In genomic region chr9:90546200-90546599, GRCh38 we compare ENCODE assay signal across 8 cellular contexts.
DNase-seq lines count a peak whose midpoint lies in the region; ATAC-seq, FAIRE-seq and TF ChIP-seq lines count a peak whose summit lies in the region.
"Had no signal": no experiment of that assay in that cellular context is flagged by ENCODE, and none has a peak within 500 bp of the region (broad histone marks: within the 10 kb centered on the region; RNA-seq: fewer than 3 reads in every experiment).

No MANE protein-coding gene starts in this region.

- H3K4me1 Mint-ChIP-seq in endothelial cell (ENCODE audit: unreplicated experiment), result no peaks in the 10 kb centered on the region

- no peak overlapping the region for H2BK5ac ChIP-seq in H1 (ENCODE audit: low read depth, low read length)

- H3K23ac ChIP-seq in H1 (ENCODE audit: insufficient read length), result no peak overlapping the region

- H4K91ac ChIP-seq in H1 (replicated peaks; ENCODE audit: insufficient read length, low read length), result no peak overlapping the region

- FAIRE-seq in H1 (lab: Jason Lieb, UNC), result no peak

- H2AFZ ChIP-seq in H1 (ENCODE audit: low read length) (no peak overlapping the region), smooth muscle cell (ENCODE audit: low read depth) (no peak overlapping the region)

- no peaks in the 10 kb centered on the region for H3K36me3 Mint-ChIP-seq in endothelial cell (ENCODE audit: low read depth, unreplicated experiment)

- H4K20me1 ChIP-seq in H1 (replicated peaks in 1 of 2; ENCODE audit: control insufficient read depth in 1 of 2, insufficient read depth in 2 of 2, low read length in 2 of 2) (no peaks in the 10 kb centered on the region), smooth muscle cell (ENCODE audit: low read depth) (no peaks in the 10 kb centered on the region)

- TF ChIP-seq CTCF in H1 (IDR thresholded peaks at IDR 0.05; ENCODE audit: control extremely low read depth in 1 of 3, insufficient read depth in 1 of 3, low read depth in 1 of 3, low read length in 3 of 3) (no peak), smooth muscle cell (IDR thresholded peaks at IDR 0.05; ENCODE audit: borderline replicate concordance, insufficient read depth, poor library complexity, severe bottlenecking) (no peak), endothelial cell (IDR thresholded peaks at IDR 0.05; ENCODE audit: unreplicated experiment) (no peak)

- H3K56ac ChIP-seq in H1 (replicated peaks; ENCODE audit: insufficient read length, low read depth, low read length), result no peak overlapping the region

- no peak overlapping the region for H3K18ac ChIP-seq in H1 (ENCODE audit: extremely low read depth, low read length)

- H3K4me3 ChIP-seq in H1 (ENCODE audit: extremely low read depth in 1 of 4, insufficient read depth in 2 of 4, low read depth in 3 of 4, low read length in 4 of 4) (no peak overlapping the region), smooth muscle cell (no peak overlapping the region)

- no peak for TF ChIP-seq RAD21 in H1 (IDR thresholded peaks at IDR 0.05 in 1 of 2, conservative IDR thresholded peaks at IDR 0.05 in 1 of 2; ENCODE audit: low read depth in 2 of 2, low read length in 2 of 2)

- H3K4me1 ChIP-seq in H1 (replicated peaks in 1 of 4; ENCODE audit: control insufficient read depth in 3 of 4, insufficient read depth in 4 of 4, low read length in 3 of 4), result no peaks in the 10 kb centered on the region
- peaks cover 6% of the 10 kb centered on the region for H3K4me1 ChIP-seq in smooth muscle cell (ENCODE audit: low read depth)

- DNase-seq in HT1080 (ENCODE audit: low read depth), result peak; percentile 82
- DNase-seq in NCI-H524 (lab: John Stamatoyannopoulos, UW), result peak; percentile 76 to 83
- no peak for DNase-seq in H1 (ENCODE audit: low read depth in 1 of 2, low spot score in 2 of 2)
- DNase-seq in smooth muscle cell (lab: John Stamatoyannopoulos, UW; ENCODE audit: unreplicated experiment), result no peak
- no peak for DNase-seq in endothelial cell (ENCODE audit: low spot score)
- no peak for DNase-seq in NCI-H1048 (lab: John Stamatoyannopoulos, UW)

- no peak overlapping the region for H3K27ac Mint-ChIP-seq in endothelial cell (ENCODE audit: unreplicated experiment)
- H3K27ac Mint-ChIP-seq: WTC11 had no signal

- H3K9me3 Mint-ChIP-seq in endothelial cell (ENCODE audit: unreplicated experiment), result peaks cover 14% of the 10 kb centered on the region

- no peak overlapping the region for H2BK12ac ChIP-seq in H1 (ENCODE audit: low read depth, low read length)

- H3K23me2 ChIP-seq in H1 (ENCODE audit: low read depth, low read length), result no peaks in the 10 kb centered on the region

- H3K4me2 ChIP-seq in H1 (ENCODE audit: insufficient read depth in 1 of 2, low read depth in 2 of 2, low read length in 2 of 2) (no peak overlapping the region), smooth muscle cell (no peak overlapping the region)

- no peak overlapping the region for H3K4me3 Mint-ChIP-seq in endothelial cell (ENCODE audit: unreplicated experiment)
- H3K4me3 Mint-ChIP-seq: WTC11 had no signal

- H3K9me3 ChIP-seq in H1 (ENCODE audit: insufficient read depth in 2 of 2, low read depth in 1 of 2, low read length in 1 of 2) (no peaks in the 10 kb centered on the region), smooth muscle cell (replicated peaks; ENCODE audit: low read depth) (no peaks in the 10 kb centered on the region)

- H3K79me2 ChIP-seq in H1 (ENCODE audit: control insufficient read depth in 1 of 2, insufficient read depth in 2 of 2, low read length in 2 of 2) (no peaks in the 10 kb centered on the region), smooth muscle cell (ENCODE audit: low read depth) (no peaks in the 10 kb centered on the region)

- no peak overlapping the region for H3K4ac ChIP-seq in H1 (replicated peaks; ENCODE audit: insufficient read length, low read depth, low read length)

- no peaks in the 10 kb centered on the region for H3K36me3 ChIP-seq in H1 (ENCODE audit: control insufficient read depth in 2 of 4, insufficient read depth in 4 of 4, low read length in 3 of 4)
- H3K36me3 ChIP-seq in smooth muscle cell (ENCODE audit: low read depth), result no peaks in the 10 kb centered on the region

- H2BK120ac ChIP-seq in H1 (replicated peaks; ENCODE audit: low read depth, low read length), result no peak overlapping the region

- no peak overlapping the region for H3K14ac ChIP-seq in H1 (ENCODE audit: insufficient read length)

- POLR2A ChIA-PET in H1 (lab: Charles Lee; ENCODE audit: partially characterized antibody), result interaction anchor here (0.5 kb wide), 1 partner anchor 267 kb away, joined by 3 read pairs; no protein-coding TSS in a partner anchor

- H3K9ac ChIP-seq in H1 (replicated peaks in 1 of 4; ENCODE audit: extremely low read depth in 1 of 4, low read depth in 3 of 4, low read length in 3 of 4) (no peak overlapping the region), smooth muscle cell (ENCODE audit: low read depth) (peak overlapping the region; percentile 61)

- no peak for ATAC-seq in GM18858 (IDR thresholded peaks at IDR 0.05; ENCODE audit: unreplicated experiment)
- ATAC-seq: WTC11 had no signal

- H4K8ac ChIP-seq in H1 (ENCODE audit: extremely low read depth, insufficient read depth, low read length), result no peak overlapping the region

- H3F3A ChIP-seq in smooth muscle cell (ENCODE audit: low read depth), result no peaks in the 10 kb centered on the region

- no peak overlapping the region for H4K5ac ChIP-seq in H1 (ENCODE audit: insufficient read length, low read depth, low read length)

- no peaks in the 10 kb centered on the region for H3K27me3 Mint-ChIP-seq in endothelial cell (ENCODE audit: unreplicated experiment)

- H2AK5ac ChIP-seq in H1 (ENCODE audit: low read depth, low read length), result no peak overlapping the region

- H3K27ac ChIP-seq in H1 (ENCODE audit: low read depth, low read length) (no peak overlapping the region), smooth muscle cell (ENCODE audit: low read depth) (peak overlapping the region; percentile 76)

- no peaks in the 10 kb centered on the region for H3K79me1 ChIP-seq in H1 (ENCODE audit: low read depth, low read length)

- no peak overlapping the region for H2BK20ac ChIP-seq in H1 (ENCODE audit: low read length)

- CTCF ChIA-PET in H1 (lab: Charles Lee; ENCODE audit: partially characterized antibody), result interaction anchor here (1.8 kb wide), 1 partner anchor 10 kb away, joined by 7 read pairs; no protein-coding TSS in a partner anchor

- H3K27me3 ChIP-seq in H1 (replicated peaks in 1 of 4; ENCODE audit: control insufficient read depth in 3 of 4, extremely low read depth in 1 of 4, insufficient read depth in 3 of 4, low read length in 3 of 4), result no peaks in the 10 kb centered on the region
- H3K27me3 ChIP-seq in smooth muscle cell (ENCODE audit: low read depth), result no peaks in the 10 kb centered on the region

- no peak for TF ChIP-seq POLR2A in H1 (IDR thresholded peaks at IDR 0.05; ENCODE audit: control extremely low read depth in 1 of 2, low read depth in 2 of 2, low read length in 2 of 2)

- TF ChIP-seq EP300 in H1 (IDR thresholded peaks at IDR 0.05; ENCODE audit: borderline replicate concordance in 1 of 2, low read depth in 2 of 2, low read length in 2 of 2), result no peak

- 83% methylated on average over 7 of the region's 7 CpGs; no CpG with 5 or more reads in 1 of the 2 experiments for WGBS in H1 (ENCODE audit: extremely low coverage in 1 of 2, insufficient coverage in 1 of 2, insufficient read length in 1 of 2, insufficient replicate concordance in 2 of 2, low coverage in 1 of 2, low lambda C conversion rate in 2 of 2, missing lambda C conversion rate in 1 of 2), 2 experiments
- WGBS in smooth muscle cell (ENCODE audit: low lambda C conversion rate), result 2% methylated on average over 7 of the region's 7 CpGs

- no peak overlapping the region for H2BK15ac ChIP-seq in H1 (ENCODE audit: low read length)

TF ChIP-seq in H1, 55 proteins besides CTCF, POLR2A, EP300 and RAD21:
- TF ChIP-seq JUND (IDR thresholded peaks at IDR 0.05; ENCODE audit: low read length) (peak; percentile 68; the same call in 1 of the 2 replicates), FOSL1 (IDR thresholded peaks at IDR 0.05; ENCODE audit: insufficient read depth, low read depth, low read length) (no peak)
TF ChIP-seq in H1: peak in this region for 1.

Comparison
In these comparisons a context has a peak if more than half of its experiments do, and no peak if none do; other contexts are left out.
1. DNase-seq: peak in HT1080 (single experiment) and NCI-H524 (2 of 2); none in H1 (0 of 2), smooth muscle cell (single experiment), endothelial cell (single experiment) and NCI-H1048 (single experiment).